7 cellular contexts compared by ENCODE assay signal in genomic region chr2:169361706-169362345, GRCh38. TPM values are rescaled to one million over a fixed set of nuclear protein-coding genes. Genes with fewer than 3 reads are reported as not detected.
A peak's percentile ranks its signal among the peaks of the same experiment; 100 is the strongest.
DNase-seq lines count a peak whose midpoint lies in the region; ATAC-seq and TF ChIP-seq lines count a peak whose summit lies in the region.

No MANE protein-coding gene starts in this region.

- H3K9me3 Mint-ChIP-seq in GM23338 (no peaks in the 10 kb centered on the region), WTC11 (no peaks in the 10 kb centered on the region)

- peak overlapping the region; percentile 99 for H3K4me2 ChIP-seq in GM23338

- ATAC-seq in GM23338 (peak; percentile 44), WTC11 (peak; percentile 20)

- no peaks in the 10 kb centered on the region for H3F3A ChIP-seq in GM23338 (replicated peaks; ENCODE audit: low read depth)

- H3K4me3 ChIP-seq in GM23338 (peak overlapping the region; percentile 82), fibroblast of pulmonary artery (replicated peaks; ENCODE audit: low read depth, low read length) (peak overlapping the region; percentile 24), neuron (ENCODE audit: low read length) (peak overlapping the region; percentile 97)

- peaks cover 68% of the 10 kb centered on the region for H3K27me3 ChIP-seq in GM23338 (ENCODE audit: insufficient read depth)
- H3K27me3 ChIP-seq in neuron (ENCODE audit: insufficient read depth, low read length) = no peaks in the 10 kb centered on the region

- POLR2A ChIA-PET in WTC11 (lab: Charles Lee) = no interaction called here

- H3K79me2 ChIP-seq in GM23338 (replicated peaks; ENCODE audit: insufficient read depth) = no peaks in the 10 kb centered on the region

- H3K27ac Mint-ChIP-seq in GM23338 (no peak overlapping the region), WTC11 (no peak overlapping the region)

- CTCF ChIA-PET in WTC11 (lab: Charles Lee) = no interaction called here

- H3K36me3 ChIP-seq in GM23338 (ENCODE audit: insufficient read depth) = no peaks in the 10 kb centered on the region
- peaks cover 16% of the 10 kb centered on the region for H3K36me3 ChIP-seq in neuron (ENCODE audit: insufficient read depth, low read length)

- H3K36me3 Mint-ChIP-seq in GM23338 (ENCODE audit: low read depth) (no peaks in the 10 kb centered on the region; the same call in 2 of the 3 replicates), WTC11 (no peaks in the 10 kb centered on the region)

- no peaks in the 10 kb centered on the region for H3K9me3 ChIP-seq in neuron (ENCODE audit: low read length)

- H3K4me1 Mint-ChIP-seq in GM23338 (peaks cover 20% of the 10 kb centered on the region), WTC11 (peaks cover 28% of the 10 kb centered on the region)

- no peak overlapping the region for H3K27ac ChIP-seq in GM23338 (ENCODE audit: low read depth)

- peak overlapping the region; percentile 80 for H3K4me3 Mint-ChIP-seq in GM23338
- peak overlapping the region; percentile 90 for H3K4me3 Mint-ChIP-seq in WTC11

- peaks cover 51% of the 10 kb centered on the region for H3K27me3 Mint-ChIP-seq in GM23338 (ENCODE audit: insufficient read depth, low read depth, poor library complexity)
- peaks cover 87% of the 10 kb centered on the region for H3K27me3 Mint-ChIP-seq in WTC11 (ENCODE audit: low read depth)

- peak overlapping the region; percentile 95 for H2AFZ ChIP-seq in GM23338
- H2AFZ ChIP-seq in neuron (ENCODE audit: low read depth, low read length) = peak overlapping the region; percentile 65

- no peaks in the 10 kb centered on the region for H3K9me2 ChIP-seq in GM23338 (ENCODE audit: insufficient read depth)

- TF ChIP-seq CTCF in GM23338 (conservative IDR thresholded peaks at IDR 0.05; ENCODE audit: low read depth in 2 of 2) = no peak; a peak in 1 of 4 replicates
- TF ChIP-seq CTCF in WTC11 (IDR thresholded peaks at IDR 0.05) = no peak
- no peak for TF ChIP-seq CTCF in fibroblast of pulmonary artery (IDR thresholded peaks at IDR 0.05; ENCODE audit: low read length, missing control alignments)

- peaks cover 16% of the 10 kb centered on the region for H3K4me1 ChIP-seq in GM23338 (ENCODE audit: insufficient read depth)
- peaks cover 39% of the 10 kb centered on the region for H3K4me1 ChIP-seq in neuron (ENCODE audit: insufficient read depth, low read length)

- DNase-seq in GM23338 (ENCODE audit: low spot score) (peak; percentile 50), WTC11 (ENCODE audit: low spot score) (peak; percentile 54), fibroblast of pulmonary artery (ENCODE audit: low read depth) (no peak), cerebellar cortex (ENCODE audit: low spot score) (no peak), kidney tubule cell (ENCODE audit: low spot score) (no peak)
- no peak for DNase-seq in central memory CD4-positive, alpha-beta T cell

- H4K20me1 ChIP-seq in GM23338 (replicated peaks; ENCODE audit: insufficient read depth) = no peaks in the 10 kb centered on the region

TF ChIP-seq in GM23338, 12 proteins besides CTCF, POLR2A, EP300 and RAD21:
- TF ChIP-seq EZH2 (IDR thresholded peaks at IDR 0.05; ENCODE audit: low read depth, unreplicated experiment) (peak; percentile 89), POLR2AphosphoS5 (IDR thresholded peaks at IDR 0.05; ENCODE audit: low read depth) (no peak)

TF ChIP-seq in WTC11, 78 proteins besides CTCF, POLR2A, EP300 and RAD21:
- TF ChIP-seq FOXP1 (CRISPR knock-in tag; IDR thresholded peaks at IDR 0.05; ENCODE audit: borderline replicate concordance) (0 out of 2 replicates have a peak, but pooled peaks have one; percentile 5), NR1H2 (CRISPR knock-in tag; IDR thresholded peaks at IDR 0.05) (no peak), PRDM15 (CRISPR knock-in tag; IDR thresholded peaks at IDR 0.05) (peak; percentile 51; the same call in 1 of the 2 replicates), HMGXB4 (CRISPR knock-in tag; IDR thresholded peaks at IDR 0.05) (peak; percentile 66; the same call in 1 of the 2 replicates), E2F4 (CRISPR knock-in tag; IDR thresholded peaks at IDR 0.05; ENCODE audit: borderline replicate concordance, low read depth) (no peak)
TF ChIP-seq in WTC11: peak in this region for 3.

RNA-seq across cellular contexts. Expression of gene LRP2, which starts 0.5 kb away (rescaled TPM):
- 1.9 and 2.7 TPM in 2 replicates for total RNA-seq in GM23338 (2014; rRNA removed; shearing (Covaris generic))
- polyA plus RNA-seq in GM23338 (2016; fragmentation: Nextera tagmentation; extraction: Ambion mirVana) = 0.49 and 0.68 TPM in 2 replicates
- total RNA-seq in WTC11 (2021) = 0.59 to 1.2 TPM (median 1.0 TPM) in 3 replicates

Comparison
In these comparisons a context has a peak if more than half of its experiments do, and no peak if none do; other contexts are left out.
1. DNase-seq: peak in GM23338 (single experiment) and WTC11 (single experiment); none in fibroblast of pulmonary artery (single experiment), cerebellar cortex (single experiment), central memory CD4-positive, alpha-beta T cell (single experiment) and kidney tubule cell (single experiment).
2. H3K4me3 ChIP-seq: peak in every context shown above with its lines; median percentile 97 in neuron; 82 in GM23338; 24 in fibroblast of pulmonary artery.